Comparison of ENCODE assay signal across 9 cellular contexts in genomic region chr9:21965401-21965951, GRCh38. TPM values are rescaled to one million over a fixed set of nuclear protein-coding genes. Genes with fewer than 3 reads are reported as not detected.
DNase-seq lines count a peak whose midpoint lies in the region; ATAC-seq lines count a peak whose summit lies in the region.
"Had no signal": no experiment of that assay in that cellular context is flagged by ENCODE, and none has a peak within 500 bp of the region (broad histone marks: within the 10 kb centered on the region; RNA-seq: fewer than 3 reads in every experiment).

No MANE protein-coding gene starts in this region.

- H3K4me1 Mint-ChIP-seq in CD4-positive, CD25-positive, alpha-beta regulatory T cell: peaks cover 5 to 48% (median 24%) of the 10 kb centered on the region in 4 donors
- peaks cover 26% of the 10 kb centered on the region for H3K4me1 Mint-ChIP-seq in activated T-cell treated with anti-CD3 and anti-CD28 coated beads, Interleukin-2, amount 50 U/mL, for 4 hours (ENCODE audit: low read depth)

- H3K4me3 ChIP-seq in CD4-positive, CD25-positive, alpha-beta regulatory T cell (ENCODE audit: low read depth, low read length): peak overlapping the region; percentile 57
- H3K4me3 ChIP-seq: K562 had no signal

- peaks cover 22 to 40% of the 10 kb centered on the region in 2 experiments for H3K9me3 ChIP-seq in CD4-positive, CD25-positive, alpha-beta regulatory T cell (ENCODE audit: control insufficient read depth in 2 of 2, low read length in 2 of 2)

- no peaks in the 10 kb centered on the region for H3K36me3 ChIP-seq in CD4-positive, CD25-positive, alpha-beta regulatory T cell (ENCODE audit: control insufficient read depth, insufficient read depth, low read length)

- H3K27ac ChIP-seq in CD4-positive, CD25-positive, alpha-beta regulatory T cell (ENCODE audit: insufficient read depth, low read length, poor library complexity, severe bottlenecking): no peak overlapping the region

- DNase-seq in CD4-positive, CD25-positive, alpha-beta regulatory T cell: peak in 2 of 3 donors; percentile 29 to 78
- DNase-seq in activated T-cell treated with anti-CD3 and anti-CD28 coated beads, Interleukin-2, amount 50 U/mL, for 4 hours: no peak
- DNase-seq in foreskin melanocyte (peak; percentile 61), renal cortical epithelial cell (ENCODE audit: low read depth) (peak; percentile 62), SKM-1 treated with dmso at 0.1 percent for 144 hours (lab: John Stamatoyannopoulos, UW; ENCODE audit: unreplicated experiment) (no peak), NCI-H446 treated with DMSO at 0.1 percent for 48 hours (lab: John Stamatoyannopoulos, UW) (no peak)

- H3K4me1 ChIP-seq in CD4-positive, CD25-positive, alpha-beta regulatory T cell (ENCODE audit: control insufficient read depth, insufficient read depth, low read length, poor library complexity, severe bottlenecking): peaks cover 24% of the 10 kb centered on the region

- H3K36me3 Mint-ChIP-seq in CD4-positive, CD25-positive, alpha-beta regulatory T cell: peaks cover 8% of the 10 kb centered on the region
- no peaks in the 10 kb centered on the region for H3K36me3 Mint-ChIP-seq in activated T-cell treated with anti-CD3 and anti-CD28 coated beads, Interleukin-2, amount 50 U/mL, for 4 hours (ENCODE audit: insufficient read depth)

- peak overlapping the region; percentile 55 to 81 (median 76) for H3K4me3 Mint-ChIP-seq in CD4-positive, CD25-positive, alpha-beta regulatory T cell
- H3K4me3 Mint-ChIP-seq in activated T-cell treated with anti-CD3 and anti-CD28 coated beads, Interleukin-2, amount 50 U/mL, for 4 hours: peak overlapping the region; percentile 58

- peak overlapping the region in 1 of 3 donors; percentile 41 for H3K27ac Mint-ChIP-seq in CD4-positive, CD25-positive, alpha-beta regulatory T cell

- peaks cover 0 to 26% (median 9%) of the 10 kb centered on the region in 7 donors for H3K9me3 Mint-ChIP-seq in CD4-positive, CD25-positive, alpha-beta regulatory T cell
- peaks cover 17% of the 10 kb centered on the region for H3K9me3 Mint-ChIP-seq in activated T-cell treated with anti-CD3 and anti-CD28 coated beads, Interleukin-2, amount 50 U/mL, for 4 hours

- peaks cover 95% of the 10 kb centered on the region for H3K27me3 Mint-ChIP-seq in CD4-positive, CD25-positive, alpha-beta regulatory T cell
- peaks cover 92% of the 10 kb centered on the region for H3K27me3 Mint-ChIP-seq in activated T-cell treated with anti-CD3 and anti-CD28 coated beads, Interleukin-2, amount 50 U/mL, for 4 hours (ENCODE audit: low read depth)

- H3K27me3 ChIP-seq in CD4-positive, CD25-positive, alpha-beta regulatory T cell (ENCODE audit: control insufficient read depth, insufficient read depth, low read length): peaks cover 71% of the 10 kb centered on the region

- peak; percentile 33 to 66 for ATAC-seq in CD4-positive, CD25-positive, alpha-beta regulatory T cell (ENCODE audit: low read depth in 2 of 2)
- ATAC-seq in GM19351 (IDR thresholded peaks at IDR 0.05; ENCODE audit: unreplicated experiment) (peak; percentile 84), HG03432 (IDR thresholded peaks at IDR 0.05; ENCODE audit: unreplicated experiment) (peak; percentile 94)
- peak; percentile 68 to 69 for ATAC-seq in activated T-cell treated with anti-CD3 and anti-CD28 coated beads, Interleukin-2, amount 50 U/mL, for 4 hours
- ATAC-seq: K562 had no signal

RNA-seq across cellular contexts. Expression of gene CDKN2A, which starts 28.7 kb away (rescaled TPM):
- total RNA-seq in CD4-positive, CD25-positive, alpha-beta regulatory T cell: 16.5 TPM
- polyA plus RNA-seq in CD4-positive, CD25-positive, alpha-beta regulatory T cell: 10 to 100 TPM in 3 of 4 donors, 1 to 10 TPM in 1; 9.6 to 22.5 (median 17.9) TPM
- total RNA-seq in activated T-cell treated with anti-CD3 and anti-CD28 coated beads, Interleukin-2, amount 50 U/mL, for 4 hours: 1 to 10 TPM; 1.2 to 2.7 (median 1.4) TPM
- 25.0 and 36.3 TPM in 2 replicates for total RNA-seq in renal cortical epithelial cell
- total RNA-seq: K562 had no signal
- polyA plus RNA-seq: K562 had no signal

RNA-seq across cellular contexts. Expression of gene CDKN2B-AS1, which starts 29.1 kb away (rescaled TPM):
- total RNA-seq in CD4-positive, CD25-positive, alpha-beta regulatory T cell: 0.99 TPM
- 1 to 10 TPM in 1 of 4 donors, under 1 TPM in 1, not detected in 2; 0.36 to 1.1 TPM for polyA plus RNA-seq in CD4-positive, CD25-positive, alpha-beta regulatory T cell
- under 1 TPM in 1 of 3 donors, not detected in 2; 0.60 TPM for total RNA-seq in activated T-cell treated with anti-CD3 and anti-CD28 coated beads, Interleukin-2, amount 50 U/mL, for 4 hours
- total RNA-seq in renal cortical epithelial cell: 3.9 and 4.7 TPM in 2 replicates
- total RNA-seq: K562 had no signal
- polyA plus RNA-seq: K562 had no signal

RNA-seq across cellular contexts. Expression of gene CDKN2B, which starts 43.6 kb away (rescaled TPM):
- total RNA-seq in CD4-positive, CD25-positive, alpha-beta regulatory T cell: 1.4 TPM
- polyA plus RNA-seq in CD4-positive, CD25-positive, alpha-beta regulatory T cell: 1 to 10 TPM in 1 of 4 donors, under 1 TPM in 3; 0.15 to 1.3 (median 0.29) TPM
- under 1 TPM in 2 of 3 donors, not detected in 1; 0.16 to 0.40 TPM for total RNA-seq in activated T-cell treated with anti-CD3 and anti-CD28 coated beads, Interleukin-2, amount 50 U/mL, for 4 hours
- 27.5 and 37.0 TPM in 2 replicates for total RNA-seq in renal cortical epithelial cell
- total RNA-seq: K562 had no signal
- polyA plus RNA-seq: K562 had no signal

Comparison
In these comparisons a context has a peak if more than half of its experiments do, and no peak if none do; other contexts are left out.
1. DNase-seq: peak in CD4-positive, CD25-positive, alpha-beta regulatory T cell (2 of 3), foreskin melanocyte (single experiment) and renal cortical epithelial cell (single experiment); none in activated T-cell treated with anti-CD3 and anti-CD28 coated beads, Interleukin-2, amount 50 U/mL, for 4 hours (single experiment), SKM-1 treated with dmso at 0.1 percent for 144 hours (single experiment) and NCI-H446 treated with DMSO at 0.1 percent for 48 hours (single experiment).
2. RNA of gene CDKN2B, which starts 43.6 kb away (total RNA-seq): 27.5 to 37.0 TPM in renal cortical epithelial cell; 1.4 TPM in CD4-positive, CD25-positive, alpha-beta regulatory T cell (single experiment) and 0.16 to 0.40 TPM in activated T-cell treated with anti-CD3 and anti-CD28 coated beads, Interleukin-2, amount 50 U/mL, for 4 hours; every median in the first group is over 10 times any median in the second.
3. Peak in every context shown above with its lines, with median percentiles within 50 percentile points of each other: ATAC-seq.